In the genomic region with DNA sequence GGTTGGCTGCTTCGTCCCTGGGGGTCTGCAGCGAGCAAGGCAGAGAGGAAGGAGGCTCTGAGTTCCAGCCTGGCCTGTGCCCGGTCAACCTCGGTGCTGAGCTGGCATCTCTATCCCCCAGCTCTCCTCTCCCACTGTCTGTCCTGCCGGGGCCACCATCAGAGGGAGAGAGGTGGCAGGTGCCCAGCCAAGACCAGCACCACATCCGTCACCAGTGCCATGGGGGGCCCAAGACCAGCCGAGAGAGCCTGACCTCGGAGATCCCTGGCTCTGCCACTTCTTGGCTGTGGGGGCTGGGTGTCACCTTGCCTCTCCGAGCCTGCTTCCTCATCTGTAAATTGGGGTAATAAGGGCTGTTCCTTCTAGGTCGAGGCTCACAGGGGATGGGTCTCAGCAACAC, we compare ENCODE assay signal across 12 cellular contexts. TPM values are rescaled to one million over a fixed set of nuclear protein-coding genes. Genes with fewer than 3 reads are reported as not detected.
DNase-seq lines count a peak whose midpoint lies in the region; ATAC-seq and TF ChIP-seq lines count a peak whose summit lies in the region.
"Had no signal": no experiment of that assay in that cellular context is flagged by ENCODE, and none has a peak within 500 bp of the region (broad histone marks: within the 10 kb centered on the region; RNA-seq: fewer than 3 reads in every experiment).

No MANE protein-coding gene starts in this region.

- WGBS in lower leg skin, 2 donors = 65 to 86% methylated on average over 9 of the region's 10 CpGs

- H3K27me3 Mint-ChIP-seq in CD14-positive monocyte (ENCODE audit: low read depth in 3 of 3) = peaks cover 0 to 5% (median 2%) of the 10 kb centered on the region in 3 donors
- no peaks in the 10 kb centered on the region for H3K27me3 Mint-ChIP-seq in activated T-helper 17 cell treated with anti-CD3 and anti-CD28 coated beads, Interleukin-2, amount 50 U/mL, for 72 hours
- H3K27me3 Mint-ChIP-seq in naive B cell = no peaks in the 10 kb centered on the region

- H3K9me3 ChIP-seq in KOPT-K1 (ENCODE audit: insufficient read depth, low read length, poor library complexity, severe bottlenecking) = no peaks in the 10 kb centered on the region
- H3K9me3 ChIP-seq in SJCRH30 (replicated peaks) = no peaks in the 10 kb centered on the region
- H3K9me3 ChIP-seq: body of pancreas had no signal

- H3K4me1 Mint-ChIP-seq in CD14-positive monocyte (peaks cover 49% of the 10 kb centered on the region), naive B cell (peaks cover 52 to 75% (median 64%) of the 10 kb centered on the region in 3 donors)
- H3K4me1 Mint-ChIP-seq in activated T-helper 17 cell treated with anti-CD3 and anti-CD28 coated beads, Interleukin-2, amount 50 U/mL, for 72 hours = peaks cover 5% of the 10 kb centered on the region

- peaks cover 10% of the 10 kb centered on the region for H3K4me1 ChIP-seq in SJCRH30

- no peak for ATAC-seq in activated T-helper 17 cell treated with anti-CD3 and anti-CD28 coated beads, Interleukin-2, amount 50 U/mL, for 72 hours (replicated peaks)
- no peak for ATAC-seq in naive B cell (ENCODE audit: low read depth in 2 of 2)
- ATAC-seq: body of pancreas had no signal

- no peaks in the 10 kb centered on the region for H3K36me3 ChIP-seq in KOPT-K1 (ENCODE audit: insufficient read depth, low read length)
- no peaks in the 10 kb centered on the region for H3K36me3 ChIP-seq in SJCRH30

- H3K27ac Mint-ChIP-seq in CD14-positive monocyte (peak overlapping the region; percentile 94 to 99 (median 98)), naive B cell (peak overlapping the region; percentile 100)
- H3K27ac Mint-ChIP-seq in activated T-helper 17 cell treated with anti-CD3 and anti-CD28 coated beads, Interleukin-2, amount 50 U/mL, for 72 hours = peak overlapping the region; percentile 66

- H3K36me3 Mint-ChIP-seq in CD14-positive monocyte = peaks cover 18 to 22% of the 10 kb centered on the region in 2 donors
- H3K36me3 Mint-ChIP-seq in activated T-helper 17 cell treated with anti-CD3 and anti-CD28 coated beads, Interleukin-2, amount 50 U/mL, for 72 hours (ENCODE audit: low read depth) = no peaks in the 10 kb centered on the region
- no peaks in the 10 kb centered on the region for H3K36me3 Mint-ChIP-seq in naive B cell

- H3K4me3 ChIP-seq in SJCRH30 (no peak overlapping the region), lower leg skin (ENCODE audit: low read depth, poor library complexity, severe bottlenecking) (no peak overlapping the region)
- H3K4me3 ChIP-seq: body of pancreas had no signal

- H3K27ac ChIP-seq in KOPT-K1 (ENCODE audit: low read depth, low read length, poor library complexity, severe bottlenecking) (peak overlapping the region; percentile 96), SJCRH30 (no peak overlapping the region)
- H3K27ac ChIP-seq: body of pancreas had no signal

- TF ChIP-seq POLR2A in lower leg skin (IDR thresholded peaks at IDR 0.05) = no peak

- intact Hi-C loops in CD14-positive monocyte (cut with micrococcal nuclease) (loop anchor here (2.0 to 10.0 kb wide), 3 partner anchors 44 to 52 kb away; a partner anchor contains a TSS), lower leg skin (cut with DNase I; ENCODE audit: low total_unique reads) (no loop called here)

- DNase-seq in CD14-positive monocyte (ENCODE audit: low spot score) = no peak
- peak; percentile 51 for DNase-seq in naive B cell
- DNase-seq in SJCRH30 = no peak
- DNase-seq in putamen (ENCODE audit: low spot score) = no peak
- DNase-seq in NCI-H345 (lab: John Stamatoyannopoulos, UW) = no peak
- no peak for DNase-seq in lower leg skin (ENCODE audit: low spot score in 2 of 2)
- DNase-seq: islet precursor cell had no signal

- H3K4me3 Mint-ChIP-seq in CD14-positive monocyte (peak overlapping the region; percentile 96 to 97), naive B cell (peak overlapping the region; percentile 88 to 97 (median 95))
- peak overlapping the region; percentile 33 for H3K4me3 Mint-ChIP-seq in activated T-helper 17 cell treated with anti-CD3 and anti-CD28 coated beads, Interleukin-2, amount 50 U/mL, for 72 hours

- TF ChIP-seq CTCF in CD14-positive monocyte (IDR thresholded peaks at IDR 0.05) (no peak), lower leg skin (IDR thresholded peaks at IDR 0.05) (no peak)

- H3K9me3 Mint-ChIP-seq in CD14-positive monocyte (peaks cover 0 to 4% (median 0%) of the 10 kb centered on the region in 7 donors), naive B cell (no peaks in the 10 kb centered on the region)
- no peaks in the 10 kb centered on the region for H3K9me3 Mint-ChIP-seq in activated T-helper 17 cell treated with anti-CD3 and anti-CD28 coated beads, Interleukin-2, amount 50 U/mL, for 72 hours

- H3K27me3 ChIP-seq in SJCRH30 = no peaks in the 10 kb centered on the region
- H3K27me3 ChIP-seq: body of pancreas had no signal

RNA-seq across cellular contexts. Expression of a gene that starts 0.6 kb away (rescaled TPM):
- polyA plus RNA-seq in CD14-positive monocyte = 10 to 100 TPM; 22.9 to 33.8 TPM
- total RNA-seq in activated T-helper 17 cell treated with anti-CD3 and anti-CD28 coated beads, Interleukin-2, amount 50 U/mL, for 72 hours = 1 to 10 TPM in 1 of 2 donors, not detected in 1; 1.6 TPM
- 10 to 100 TPM in 5 of 6 donors, 1 to 10 TPM in 1; 2.3 to 20.2 (median 15.1) TPM for polyA plus RNA-seq in naive B cell (ENCODE audit: low read depth in 6 of 6)
- 0.06 TPM in 1 of 2 replicates, not detected in the other for total RNA-seq in SJCRH30 (2014; rRNA removed; shearing (Covaris generic))
- 1 to 10 TPM in 2 of 4 donors, under 1 TPM in 2; 0.56 to 5.0 (median 1.0) TPM for total RNA-seq in lower leg skin
- total RNA-seq: pulmonary artery endothelial cell had no signal
- polyA plus RNA-seq: fibroblast of lung had no signal

RNA-seq across cellular contexts. Expression of a gene that starts 24.0 kb away (rescaled TPM):
- polyA plus RNA-seq in CD14-positive monocyte (1 to 10 TPM in 1 of 2 donors, under 1 TPM in 1; 0.74 to 1.5 TPM), naive B cell (ENCODE audit: low read depth in 6 of 6) (1 to 10 TPM in 4 of 6 donors, under 1 TPM in 2; 0.69 to 1.4 (median 1.1) TPM)
- 1 to 10 TPM; 4.0 to 4.9 TPM for total RNA-seq in activated T-helper 17 cell treated with anti-CD3 and anti-CD28 coated beads, Interleukin-2, amount 50 U/mL, for 72 hours
- total RNA-seq in SJCRH30 (2014; rRNA removed; shearing (Covaris generic)) = 3.4 TPM in 2 replicates
- total RNA-seq in lower leg skin = 10 to 100 TPM in 3 of 4 donors, 1 to 10 TPM in 1; 7.3 to 21.2 (median 14.6) TPM

RNA-seq across cellular contexts. Expression of a gene that starts 47.4 kb away (rescaled TPM):
- polyA plus RNA-seq in CD14-positive monocyte (1 to 10 TPM; 6.9 to 9.5 TPM), naive B cell (ENCODE audit: low read depth in 6 of 6) (100 to 1,000 TPM in 2 of 6 donors, 10 to 100 TPM in 4; 68.7 to 180 (median 94.2) TPM)
- total RNA-seq in activated T-helper 17 cell treated with anti-CD3 and anti-CD28 coated beads, Interleukin-2, amount 50 U/mL, for 72 hours = 100 to 1,000 TPM in 1 of 2 donors, 10 to 100 TPM in 1; 81.5 to 153 TPM
- total RNA-seq in SJCRH30 (2014; rRNA removed; shearing (Covaris generic)) = 1.9 and 2.0 TPM in 2 replicates
- 10 to 100 TPM in 3 of 4 donors, 1 to 10 TPM in 1; 8.5 to 60.7 (median 36.4) TPM for total RNA-seq in lower leg skin

Comparison
In these comparisons a context has a peak if more than half of its experiments do, and no peak if none do; other contexts are left out.
1. H3K4me3 Mint-ChIP-seq: peak in every context shown above with its lines; median percentile 96 in CD14-positive monocyte; 95 in naive B cell; 33 in activated T-helper 17 cell treated with anti-CD3 and anti-CD28 coated beads, Interleukin-2, amount 50 U/mL, for 72 hours.